In genomic region chr5:171387255-171387969, GRCh38 we compare ENCODE assay signal across 8 cellular contexts. TPM values are rescaled to one million over a fixed set of nuclear protein-coding genes. Genes with fewer than 3 reads are reported as not detected.
DNase-seq lines count a peak whose midpoint lies in the region; ATAC-seq lines count a peak whose summit lies in the region.

NPM1 (plus strand) TSS chr5:171387849; CDS start chr5:171387949, 100 bp downstream.

- no peak within 1 kb of the TSS for H2BK15ac ChIP-seq in mesenchymal stem cell (ENCODE audit: low read depth, poor library complexity, severe bottlenecking)

- H3K27ac Mint-ChIP-seq in activated CD8-positive, alpha-beta memory T cell treated with anti-CD3 and anti-CD28 coated beads, Interleukin-2, amount 10 ng/mL, durations not matched to agents 7 days and 5 days, result peak within 1 kb of the TSS; percentile 99

- peaks cover 44% of the 10 kb centered on the region for H3K36me3 ChIP-seq in NT2/D1 (ENCODE audit: insufficient read depth, insufficient read length, low read length)
- H3K36me3 ChIP-seq in endocrine pancreas (ENCODE audit: control insufficient read depth, insufficient read depth, low read length), result no peaks in the 10 kb centered on the region
- H3K36me3 ChIP-seq in mesenchymal stem cell (ENCODE audit: control insufficient read depth in 1 of 2, insufficient read depth in 2 of 2, low read depth in 1 of 2, low read length in 2 of 2), result peaks cover 7 to 26% of the 10 kb centered on the region in 2 experiments

- H3K9me3 Mint-ChIP-seq in activated CD8-positive, alpha-beta memory T cell treated with anti-CD3 and anti-CD28 coated beads, Interleukin-2, amount 10 ng/mL, durations not matched to agents 7 days and 5 days (ENCODE audit: low read depth), result no peaks in the 10 kb centered on the region

- WGBS in mesenchymal stem cell, result under 1% methylated on average over 51 of the region's 60 CpGs

- H3K23ac ChIP-seq in mesenchymal stem cell (ENCODE audit: low read length in 2 of 2), result peak within 1 kb of the TSS; percentile 29 to 48

- peak; percentile 98 for DNase-seq in COR-L47 (lab: John Stamatoyannopoulos, UW)
- DNase-seq in HUDEP-2 (lab: John Stamatoyannopoulos, UW; ENCODE audit: unreplicated experiment in 76 of 76), result peak; percentile 51 to 99 (median 97)
- peak; percentile 96 for DNase-seq in NT2/D1 (ENCODE audit: low read depth, low spot score)
- peak; percentile 99 for DNase-seq in activated CD8-positive, alpha-beta memory T cell treated with anti-CD3 and anti-CD28 coated beads, Interleukin-2, amount 10 ng/mL, durations not matched to agents 7 days and 5 days
- peak; percentile 98 for DNase-seq in mesenchymal stem cell
- DNase-seq in stimulated activated CD8-positive, alpha-beta memory T cell treated with anti-CD3 and anti-CD28 coated beads, Interleukin-12 subunit alpha, Interleukin-12 subunit beta, amount 100 ng/mL, for 4 hours (ENCODE audit: low read depth), result peak; percentile 95

- H3K18ac ChIP-seq in mesenchymal stem cell (ENCODE audit: low read depth in 1 of 2, low read length in 2 of 2), result peak within 1 kb of the TSS; percentile 58 to 93

- H3K36me3 Mint-ChIP-seq in activated CD8-positive, alpha-beta memory T cell treated with anti-CD3 and anti-CD28 coated beads, Interleukin-2, amount 10 ng/mL, durations not matched to agents 7 days and 5 days, result peaks cover 43% of the 10 kb centered on the region

- H3K4me3 ChIP-seq in NT2/D1 (ENCODE audit: insufficient read length, low read depth) (peak within 1 kb of the TSS; percentile 95), endocrine pancreas (ENCODE audit: control insufficient read depth, insufficient read depth, low read length) (peak within 1 kb of the TSS; percentile 87), mesenchymal stem cell (ENCODE audit: insufficient read depth in 1 of 2, low read depth in 1 of 2, low read length in 2 of 2) (peak within 1 kb of the TSS; percentile 85 to 94)

- H3K27me3 Mint-ChIP-seq in activated CD8-positive, alpha-beta memory T cell treated with anti-CD3 and anti-CD28 coated beads, Interleukin-2, amount 10 ng/mL, durations not matched to agents 7 days and 5 days, result peaks cover 3% of the 10 kb centered on the region

- H3K9me3 ChIP-seq in NT2/D1 (ENCODE audit: insufficient read depth, low read length) (no peaks in the 10 kb centered on the region), endocrine pancreas (ENCODE audit: control insufficient read depth, low read length) (no peaks in the 10 kb centered on the region), mesenchymal stem cell (ENCODE audit: control insufficient read depth, low read length) (no peaks in the 10 kb centered on the region)

- peak within 1 kb of the TSS; percentile 88 for H2BK5ac ChIP-seq in mesenchymal stem cell (ENCODE audit: low read depth, low read length, poor library complexity, severe bottlenecking)

- peak within 1 kb of the TSS in 1 of 2 experiments; percentile 12 for H3K14ac ChIP-seq in mesenchymal stem cell (ENCODE audit: low read length in 2 of 2)

- H3K9ac ChIP-seq in NT2/D1 (ENCODE audit: insufficient read length, low read depth), result peak within 1 kb of the TSS; percentile 97
- H3K9ac ChIP-seq in endocrine pancreas (ENCODE audit: control insufficient read depth, insufficient read depth, low read length), result peak within 1 kb of the TSS; percentile 95
- H3K9ac ChIP-seq in mesenchymal stem cell (ENCODE audit: low read length), result peak within 1 kb of the TSS; percentile 95

- no peak within 1 kb of the TSS for H2BK12ac ChIP-seq in mesenchymal stem cell (ENCODE audit: low read length in 2 of 2)

- H3K27ac ChIP-seq in mesenchymal stem cell (ENCODE audit: low read length, poor library complexity, severe bottlenecking), result peak within 1 kb of the TSS; percentile 93

- H3K4me1 Mint-ChIP-seq in activated CD8-positive, alpha-beta memory T cell treated with anti-CD3 and anti-CD28 coated beads, Interleukin-2, amount 10 ng/mL, durations not matched to agents 7 days and 5 days, result peaks cover 34% of the 10 kb centered on the region

- peak; percentile 74 for ATAC-seq in GM21381 (IDR thresholded peaks at IDR 0.05; ENCODE audit: unreplicated experiment)
- peak; percentile 82 for ATAC-seq in activated CD8-positive, alpha-beta memory T cell treated with anti-CD3 and anti-CD28 coated beads, Interleukin-2, amount 10 ng/mL, durations not matched to agents 7 days and 5 days

- H2AK5ac ChIP-seq in mesenchymal stem cell (ENCODE audit: low read length, severe bottlenecking), result peak within 1 kb of the TSS; percentile 4

- peak within 1 kb of the TSS; percentile 6 for H2AFZ ChIP-seq in mesenchymal stem cell (ENCODE audit: low read depth, low read length)

- H3K4me2 ChIP-seq in mesenchymal stem cell (ENCODE audit: low read length, poor library complexity, severe bottlenecking), result peak within 1 kb of the TSS; percentile 86

- H4K91ac ChIP-seq in mesenchymal stem cell (ENCODE audit: low read length), result peak within 1 kb of the TSS; percentile 57

- H2BK120ac ChIP-seq in mesenchymal stem cell (ENCODE audit: low read depth, low read length), result peak within 1 kb of the TSS; percentile 91

- H3K27me3 ChIP-seq in NT2/D1 (ENCODE audit: insufficient read depth, insufficient read length) (no peaks in the 10 kb centered on the region), endocrine pancreas (ENCODE audit: control insufficient read depth, insufficient read depth, low read length) (no peaks in the 10 kb centered on the region), mesenchymal stem cell (ENCODE audit: control insufficient read depth in 1 of 2, insufficient read depth in 1 of 2, low read length in 2 of 2) (no peaks in the 10 kb centered on the region)

- peak within 1 kb of the TSS; percentile 86 for H4K8ac ChIP-seq in mesenchymal stem cell (ENCODE audit: low read length)

- peaks cover 2% of the 10 kb centered on the region for H3K4me1 ChIP-seq in NT2/D1 (ENCODE audit: insufficient read depth, insufficient read length)
- H3K4me1 ChIP-seq in endocrine pancreas (ENCODE audit: control insufficient read depth, insufficient read depth, low read length), result peaks cover 15% of the 10 kb centered on the region
- H3K4me1 ChIP-seq in mesenchymal stem cell (ENCODE audit: control insufficient read depth, insufficient read depth, low read depth, low read length), result peaks cover 12% of the 10 kb centered on the region

- peak within 1 kb of the TSS; percentile 93 for H3K4me3 Mint-ChIP-seq in activated CD8-positive, alpha-beta memory T cell treated with anti-CD3 and anti-CD28 coated beads, Interleukin-2, amount 10 ng/mL, durations not matched to agents 7 days and 5 days

- peaks cover 3% of the 10 kb centered on the region for H3K79me1 ChIP-seq in mesenchymal stem cell (replicated peaks; ENCODE audit: low read length, poor library complexity, severe bottlenecking)

- H3K4ac ChIP-seq in mesenchymal stem cell (ENCODE audit: low read depth in 1 of 2, low read length in 2 of 2), result peak within 1 kb of the TSS; percentile 52 to 83

- CTCF ChIA-PET in activated CD8-positive, alpha-beta memory T cell treated with anti-CD3 and anti-CD28 coated beads, Interleukin-2, amount 10 ng/mL, durations not matched to agents 7 days and 5 days (lab: Charles Lee), result interaction anchor here (0.9 kb wide), 1 partner anchor 20 kb away, joined by 3 read pairs; no protein-coding TSS in a partner anchor

RNA-seq across cellular contexts. Expression of gene NPM1, which starts in this region (rescaled TPM):
- total RNA-seq in activated CD8-positive, alpha-beta memory T cell treated with anti-CD3 and anti-CD28 coated beads, Interleukin-2, amount 10 ng/mL, durations not matched to agents 7 days and 5 days, result 1,000 to 10,000 TPM; 1,230 to 1,897 TPM
- polyA plus RNA-seq in mesenchymal stem cell (2013, experiment 1 of 2), result 1,355 TPM
- 1,330 TPM for polyA plus RNA-seq in mesenchymal stem cell (2013, experiment 2 of 2)

Comparison
In these comparisons a context has a peak if more than half of its experiments do, and no peak if none do; other contexts are left out.
1. Peak in every context shown above with its lines: DNase-seq, ATAC-seq, H3K4me3 ChIP-seq and H3K27ac ChIP-seq.